In the genomic region with DNA sequence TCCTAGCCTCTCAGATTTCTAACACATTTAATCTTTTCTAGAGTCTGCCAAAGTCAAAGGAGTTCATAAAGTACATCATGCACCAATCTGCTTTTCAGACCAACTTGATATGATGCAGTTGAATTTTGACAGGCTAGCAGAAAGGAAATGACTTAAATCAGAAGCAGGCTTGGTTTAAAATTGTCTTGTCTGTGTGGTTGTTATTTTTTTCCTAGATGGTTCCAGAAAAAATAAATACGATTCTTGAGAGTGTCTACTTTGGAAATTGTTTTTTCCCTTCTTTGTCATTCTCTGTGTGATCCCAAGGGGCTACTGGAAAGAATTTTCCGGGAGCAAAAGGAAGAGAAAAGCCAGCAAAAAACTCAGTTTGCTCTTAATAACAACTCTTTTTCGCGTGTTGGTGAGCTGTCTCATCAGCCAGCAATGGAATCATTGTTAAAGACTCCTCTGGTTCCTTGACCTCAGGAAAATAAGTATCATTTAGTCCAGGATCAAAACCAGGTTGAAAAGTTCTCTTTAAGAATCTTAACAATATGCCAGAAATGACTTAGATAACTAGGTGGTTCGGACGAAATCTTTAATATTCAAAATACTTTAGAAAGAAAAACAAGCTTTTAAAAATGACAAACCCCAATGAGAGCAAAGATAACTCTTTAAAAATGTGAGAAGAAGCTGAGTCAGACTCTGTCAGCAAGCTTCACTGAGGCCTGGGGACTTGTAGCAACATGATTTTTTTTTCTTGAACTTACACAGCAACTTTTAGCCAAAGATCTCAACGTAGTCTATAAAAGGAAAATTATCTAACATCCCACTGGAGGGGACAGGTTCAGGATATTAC, we compare ENCODE assay signal across 11 cellular contexts. TPM values are rescaled to one million over a fixed set of nuclear protein-coding genes. Genes with fewer than 3 reads are reported as not detected.
DNase-seq lines count a peak whose midpoint lies in the region; ATAC-seq and TF ChIP-seq lines count a peak whose summit lies in the region.
"Had no signal": no experiment of that assay in that cellular context is flagged by ENCODE, and none has a peak within 500 bp of the region (broad histone marks: within the 10 kb centered on the region; RNA-seq: fewer than 3 reads in every experiment).

No MANE protein-coding gene starts in this region.

- no peaks in the 10 kb centered on the region for H3K9me3 Mint-ChIP-seq in mesothelial cell of epicardium
- H3K9me3 Mint-ChIP-seq: dendritic cell treated with granulocyte-macrophage colony-stimulating factor and Interleukin-4, amounts not matched to agents 40 ng/mL and 50 ng/mL, for 4 days had no signal

- peak overlapping the region; percentile 57 for H3K27ac Mint-ChIP-seq in mesothelial cell of epicardium
- H3K27ac Mint-ChIP-seq: dendritic cell treated with granulocyte-macrophage colony-stimulating factor and Interleukin-4, amounts not matched to agents 40 ng/mL and 50 ng/mL, for 4 days had no signal

- ATAC-seq in upper lobe of right lung (no peak), body of pancreas (no peak), GM21528 (IDR thresholded peaks at IDR 0.05; ENCODE audit: low FRiP score, unreplicated experiment) (no peak)

- no peaks in the 10 kb centered on the region for H3K36me3 ChIP-seq in SK-N-MC (ENCODE audit: insufficient read depth, low read length)
- H3K36me3 ChIP-seq in esophagus muscularis mucosa, result no peaks in the 10 kb centered on the region
- no peaks in the 10 kb centered on the region for H3K36me3 ChIP-seq in upper lobe of right lung
- no peaks in the 10 kb centered on the region for H3K36me3 ChIP-seq in body of pancreas (replicated peaks in 1 of 2; ENCODE audit: insufficient read depth in 1 of 2, low read depth in 2 of 2)

- intact Hi-C loops in esophagus muscularis mucosa (cut with DNase I) (no loop called here), upper lobe of right lung (cut with DNase I) (no loop called here), body of pancreas (cut with DNase I) (no loop called here)

- TF ChIP-seq EP300 in esophagus muscularis mucosa (IDR thresholded peaks at IDR 0.05), result no peak

- no peaks in the 10 kb centered on the region for H3K27me3 ChIP-seq in esophagus muscularis mucosa
- H3K27me3 ChIP-seq in upper lobe of right lung, result no peaks in the 10 kb centered on the region
- no peaks in the 10 kb centered on the region for H3K27me3 ChIP-seq in body of pancreas

- peak; percentile 8 for DNase-seq in SK-N-MC (ENCODE audit: low read depth, low spot score)
- no peak for DNase-seq in esophagus muscularis mucosa (ENCODE audit: extremely low spot score)
- DNase-seq in mesothelial cell of epicardium (ENCODE audit: low spot score in 2 of 2, unreplicated experiment in 2 of 2), result no peak
- no peak for DNase-seq in upper lobe of right lung
- no peak for DNase-seq in NCI-H2029 (lab: John Stamatoyannopoulos, UW)
- no peak for DNase-seq in body of pancreas
- DNase-seq in occipital lobe (lab: John Stamatoyannopoulos, UW), result no peak
- DNase-seq: NCI-H345; stimulated activated CD4-positive, alpha-beta T cell treated with anti-CD3 and anti-CD28 coated beads, Interleukin-15, amount 100 ng/mL, for 24 hours had no signal

- no peak for TF ChIP-seq CTCF in esophagus muscularis mucosa (IDR thresholded peaks at IDR 0.05)
- no peak for TF ChIP-seq CTCF in mesothelial cell of epicardium (IDR thresholded peaks at IDR 0.05; ENCODE audit: unreplicated experiment)
- no peak for TF ChIP-seq CTCF in upper lobe of right lung (IDR thresholded peaks at IDR 0.05)
- no peak for TF ChIP-seq CTCF in body of pancreas (IDR thresholded peaks at IDR 0.05)

- H3K9me3 ChIP-seq in SK-N-MC (ENCODE audit: low read depth, low read length) (no peaks in the 10 kb centered on the region), esophagus muscularis mucosa (no peaks in the 10 kb centered on the region), upper lobe of right lung (no peaks in the 10 kb centered on the region), body of pancreas (no peaks in the 10 kb centered on the region)

- peak overlapping the region; percentile 20 for H3K9ac ChIP-seq in SK-N-MC (ENCODE audit: insufficient read length)

- H3K4me3 Mint-ChIP-seq in mesothelial cell of epicardium, result no peak overlapping the region
- H3K4me3 Mint-ChIP-seq: dendritic cell treated with granulocyte-macrophage colony-stimulating factor and Interleukin-4, amounts not matched to agents 40 ng/mL and 50 ng/mL, for 4 days had no signal

- H3K4me1 Mint-ChIP-seq in mesothelial cell of epicardium, result peaks cover 17% of the 10 kb centered on the region

- WGBS in esophagus muscularis mucosa, result 23% methylated on average over 7 of the region's 7 CpGs
- WGBS in body of pancreas, 2 donors, result 60 to 66% methylated on average over 7 of the region's 7 CpGs

- H3K27ac ChIP-seq in SK-N-MC (peak overlapping the region; percentile 57; the same call in 1 of the 2 replicates), esophagus muscularis mucosa (replicated peaks in 1 of 4) (peak overlapping the region; percentile 79 to 88 (median 84)), upper lobe of right lung (peak overlapping the region; percentile 64), body of pancreas (peak overlapping the region in 1 of 4 donors; percentile 35)

- H3K4me3 ChIP-seq in SK-N-MC (peak overlapping the region; percentile 18; the same call in 1 of the 2 replicates), esophagus muscularis mucosa (peak overlapping the region in 3 of 4 donors; percentile 13 to 29 (median 15)), upper lobe of right lung (no peak overlapping the region), body of pancreas (no peak overlapping the region)

- H3K4me1 ChIP-seq in esophagus muscularis mucosa (peaks cover 10 to 68% (median 66%) of the 10 kb centered on the region in 4 donors), upper lobe of right lung (peaks cover 8% of the 10 kb centered on the region), body of pancreas (no peaks in the 10 kb centered on the region)

- no peaks in the 10 kb centered on the region for H3K27me3 Mint-ChIP-seq in mesothelial cell of epicardium (ENCODE audit: low read depth)
- H3K27me3 Mint-ChIP-seq: dendritic cell treated with granulocyte-macrophage colony-stimulating factor and Interleukin-4, amounts not matched to agents 40 ng/mL and 50 ng/mL, for 4 days had no signal

- TF ChIP-seq POLR2A in esophagus muscularis mucosa (IDR thresholded peaks at IDR 0.05; ENCODE audit: low read depth), result no peak
- TF ChIP-seq POLR2A in body of pancreas (IDR thresholded peaks at IDR 0.05), result no peak

- no peaks in the 10 kb centered on the region for H3K36me3 Mint-ChIP-seq in mesothelial cell of epicardium

RNA-seq across cellular contexts. Expression of gene GAB1, which starts 49.7 kb away (rescaled TPM):
- 100 to 1,000 TPM in 2 of 4 donors, 10 to 100 TPM in 2; 73.5 to 117 (median 98.8) TPM for total RNA-seq in esophagus muscularis mucosa
- 44.6 to 45.9 TPM (median 45.0 TPM) in 3 replicates for total RNA-seq in mesothelial cell of epicardium
- total RNA-seq in upper lobe of right lung, result 64.8 TPM
- 10 to 100 TPM; 13.0 to 26.0 TPM for total RNA-seq in body of pancreas
- total RNA-seq in occipital lobe, result 25.9 TPM

Comparison
In these comparisons a context has a peak if more than half of its experiments do, and no peak if none do; other contexts are left out.
1. H3K4me3 ChIP-seq: peak in SK-N-MC (single experiment) and esophagus muscularis mucosa (3 of 4); none in upper lobe of right lung (single experiment) and body of pancreas (0 of 2).